ENCODE assay signal across 1 cellular context in genomic region chr5:138111937-138112336, GRCh38.
TF ChIP-seq lines count a peak whose summit lies in the region.

No MANE protein-coding gene starts in this region.

TF ChIP-seq in HepG2, 621 proteins besides CTCF, POLR2A, EP300 and RAD21:
- TF ChIP-seq ZNF724P (CRISPR knock-in tag; IDR thresholded peaks at IDR 0.05; ENCODE audit: borderline replicate concordance) = no peak
- TF ChIP-seq ZNF687 (CRISPR knock-in tag; IDR thresholded peaks at IDR 0.05) = no peak
- TF ChIP-seq ZFP36L1 (CRISPR knock-in tag; IDR thresholded peaks at IDR 0.05) = no peak
- TF ChIP-seq FOXP4 (CRISPR knock-in tag; IDR thresholded peaks at IDR 0.05) = no peak
- TF ChIP-seq PREB (CRISPR knock-in tag; IDR thresholded peaks at IDR 0.05) = no peak
- TF ChIP-seq HNRNPLL (IDR thresholded peaks at IDR 0.05; ENCODE audit: low read depth, low read length, poor library complexity, severe bottlenecking) = no peak
- TF ChIP-seq TARDBP (CRISPR knock-in tag; IDR thresholded peaks at IDR 0.05) = no peak
